In the genomic region with DNA sequence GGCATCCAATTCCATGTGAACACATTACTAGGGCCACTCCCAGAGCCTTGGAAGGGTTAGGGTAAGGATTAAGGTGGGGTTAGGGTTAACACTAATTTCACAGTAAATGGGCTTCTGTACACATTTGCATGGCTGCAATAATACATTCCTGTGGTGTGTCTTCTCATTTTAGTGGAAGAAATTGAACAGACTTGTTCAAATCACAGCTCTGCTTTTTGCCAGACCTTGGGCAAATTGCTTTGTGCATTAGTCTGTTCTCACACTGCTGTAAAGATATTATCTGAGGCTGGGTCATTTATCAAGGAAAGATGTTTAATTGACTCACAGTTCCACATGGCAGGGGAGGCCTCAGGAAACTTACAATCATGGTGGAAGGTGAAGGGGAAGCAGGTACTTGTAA, we compare ENCODE assay signal across 4 cellular contexts.
"Had no signal": no experiment of that assay in that cellular context is flagged by ENCODE, and none has a peak within 500 bp of the region (broad histone marks: within the 10 kb centered on the region; RNA-seq: fewer than 3 reads in every experiment).

No MANE protein-coding gene starts in this region.

- DNase-seq: H9, HCEC 1CT, KBM-7 had no signal

- H3K4me3 ChIP-seq: GM23338 had no signal
